In the genomic region with DNA sequence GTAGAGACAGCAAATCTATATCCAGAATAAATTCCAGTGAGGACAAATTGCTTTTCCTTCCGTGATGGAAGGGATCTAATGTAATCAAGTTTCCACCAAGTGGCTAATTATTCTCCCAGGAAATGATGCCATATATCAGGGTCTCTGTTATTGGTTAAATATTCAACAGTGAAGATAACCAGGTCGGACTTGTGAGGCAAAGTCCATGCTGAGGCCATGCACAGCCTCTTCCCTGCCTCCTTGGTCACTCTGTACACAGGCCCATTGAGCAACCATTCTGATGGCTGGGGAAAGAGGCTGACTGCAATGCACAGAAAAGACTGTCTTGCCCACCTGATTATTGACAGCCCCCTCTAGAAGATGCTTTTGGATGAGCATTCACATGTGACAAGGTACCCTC, we compare ENCODE assay signal across 19 cellular contexts.
"Had no signal": no experiment of that assay in that cellular context is flagged by ENCODE, and none has a peak within 500 bp of the region (broad histone marks: within the 10 kb centered on the region; RNA-seq: fewer than 3 reads in every experiment).

No MANE protein-coding gene starts in this region.

- H3K27ac ChIP-seq: epithelial cell of prostate, esophagus squamous epithelium, foreskin keratinocyte, lower lobe of right lung, testis, tibial nerve, upper lobe of right lung, vagina had no signal

- FAIRE-seq: colon, kidney had no signal

- H3K36me3 ChIP-seq: esophagus squamous epithelium, lower lobe of right lung, upper lobe of right lung, vagina had no signal

- DNase-seq: cerebellar nuclear complex; effector memory CD8-positive, alpha-beta T cell; esophagus squamous epithelium; foreskin keratinocyte; kidney; lower lobe of right lung; midbrain; naive thymus-derived CD4-positive, alpha-beta T cell; nephron progenitor cell; right cardiac atrium; stimulated activated CD4-positive, alpha-beta T cell treated with anti-CD3 and anti-CD28 coated beads, Interleukin-4, amount 100 ng/mL, for 1 hour; stimulated activated CD8-positive, alpha-beta memory T cell treated with anti-CD3 and anti-CD28 coated beads, Interleukin-4, amount 100 ng/mL, for 48 hours; testis; upper lobe of right lung had no signal

- H3K27me3 ChIP-seq: testis, vagina had no signal

- H3K9me3 ChIP-seq: esophagus squamous epithelium, lower lobe of right lung, testis, vagina had no signal

- H3K4me3 ChIP-seq: esophagus squamous epithelium, lower lobe of right lung, testis, tibial nerve, upper lobe of right lung, vagina had no signal

- H3K4me1 ChIP-seq: foreskin keratinocyte, lower lobe of right lung had no signal

- ATAC-seq: effector memory CD8-positive, alpha-beta T cell; foreskin keratinocyte; lower lobe of right lung; naive thymus-derived CD4-positive, alpha-beta T cell; right cardiac atrium; stimulated activated effector memory CD8-positive, alpha-beta T cell treated with anti-CD3 and anti-CD28 coated beads, Interleukin-12 subunit alpha, Interleukin-12 subunit beta, amount 100 ng/mL, for 72 hours; upper lobe of right lung had no signal
